1 cellular context compared by ENCODE assay signal in genomic region chr11:61361686-61362541, GRCh38.
TF ChIP-seq lines count a peak whose summit lies in the region.

A gene with protein sequence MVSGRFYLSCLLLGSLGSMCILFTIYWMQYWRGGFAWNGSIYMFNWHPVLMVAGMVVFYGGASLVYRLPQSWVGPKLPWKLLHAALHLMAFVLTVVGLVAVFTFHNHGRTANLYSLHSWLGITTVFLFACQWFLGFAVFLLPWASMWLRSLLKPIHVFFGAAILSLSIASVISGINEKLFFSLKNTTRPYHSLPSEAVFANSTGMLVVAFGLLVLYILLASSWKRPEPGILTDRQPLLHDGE (minus strand): TSS chr11:61361882. CDS start chr11:61356713, 5,169 bp downstream.
Gene TMEM138, plus strand, starts transcription at chr11:61362374. Its CDS starts 2,017 bp downstream, at chr11:61364391.

TF ChIP-seq in GM12878, 131 proteins besides CTCF, POLR2A, EP300 and RAD21 (continued from another document and continues in another):
- TF ChIP-seq BCL3 (IDR thresholded peaks at IDR 0.05; ENCODE audit: borderline replicate concordance, insufficient read depth, low read depth, low read length, poor library complexity, severe bottlenecking) (no peak), KLF5 (IDR thresholded peaks at IDR 0.05; ENCODE audit: partially characterized antibody) (peak; percentile 33), SIN3A (IDR thresholded peaks at IDR 0.05; ENCODE audit: low read depth, low read length) (peak; percentile 88), CHD1 (IDR thresholded peaks at IDR 0.05; ENCODE audit: low read depth, low read length) (no peak), HCFC1 (IDR thresholded peaks at IDR 0.05; ENCODE audit: low read length) (peak; percentile 69), USF2 (IDR thresholded peaks at IDR 0.05; ENCODE audit: borderline replicate concordance, low read depth, low read length) (no peak), SMARCA5 (IDR thresholded peaks at IDR 0.05) (peak; percentile 58; the same call in 1 of the 2 replicates), MEF2B (IDR thresholded peaks at IDR 0.05; ENCODE audit: partially characterized antibody, poor library complexity, severe bottlenecking) (no peak), MYC (IDR thresholded peaks at IDR 0.05; ENCODE audit: insufficient read depth, insufficient read length, insufficient replicate concordance, low read length, severe bottlenecking) (no peak), ZNF384 (IDR thresholded peaks at IDR 0.05; ENCODE audit: borderline replicate concordance, low read depth, low read length) (no peak), USF1 (IDR thresholded peaks at IDR 0.05; ENCODE audit: borderline replicate concordance, extremely low read length, insufficient read depth, low read depth, low read length) (no peak), TCF7 (IDR thresholded peaks at IDR 0.05; ENCODE audit: borderline replicate concordance) (no peak; the same call in 1 of the 2 replicates), ZZZ3 (IDR thresholded peaks at IDR 0.05; ENCODE audit: control insufficient read depth, insufficient read length, low read depth) (no peak), TARDBP (IDR thresholded peaks at IDR 0.05; ENCODE audit: borderline replicate concordance) (no peak), NFIC (IDR thresholded peaks at IDR 0.05; ENCODE audit: low read depth, low read length) (no peak; the same call in 1 of the 2 replicates), ZNF207 (IDR thresholded peaks at IDR 0.05; ENCODE audit: borderline replicate concordance) (peak; percentile 58; the same call in 1 of the 2 replicates), ESRRA (IDR thresholded peaks at IDR 0.05; ENCODE audit: low read length) (no peak; the same call in 1 of the 2 replicates), RELA (IDR thresholded peaks at IDR 0.05; ENCODE audit: borderline replicate concordance, partially characterized antibody) (peak; percentile 17), TCF3 (IDR thresholded peaks at IDR 0.05; ENCODE audit: borderline replicate concordance, insufficient read depth, low read depth, low read length) (0 out of 2 replicates have a peak, but pooled peaks have one; percentile 70), NRF1 (conservative IDR thresholded peaks at IDR 0.05; ENCODE audit: low read depth, low read length) (0 out of 2 replicates have a peak, but pooled peaks have one; percentile 26), FOXM1 (IDR thresholded peaks at IDR 0.05; ENCODE audit: low read depth, low read length) (no peak; the same call in 1 of the 2 replicates), E4F1 (IDR thresholded peaks at IDR 0.05; ENCODE audit: borderline replicate concordance, partially characterized antibody) (no peak), STAT1 (conservative IDR thresholded peaks at IDR 0.05) (no peak; the same call in 1 of the 2 replicates), EED (IDR thresholded peaks at IDR 0.05; ENCODE audit: low read depth) (peak; percentile 18; the same call in 1 of the 2 replicates), MTA2 (IDR thresholded peaks at IDR 0.05; ENCODE audit: low read depth) (no peak), RCOR1 (conservative IDR thresholded peaks at IDR 0.05; ENCODE audit: low read depth, low read length) (no peak), KAT2A (conservative IDR thresholded peaks at IDR 0.05; ENCODE audit: control insufficient read depth, low read depth, low read length) (no peak), ZNF622 (IDR thresholded peaks at IDR 0.05) (no peak), JUND (IDR thresholded peaks at IDR 0.05; ENCODE audit: low read depth, low read length) (no peak), TCF12 (IDR thresholded peaks at IDR 0.05; ENCODE audit: low read depth, low read length) (peak; percentile 87; the same call in 1 of the 2 replicates), ZNF274 (IDR thresholded peaks at IDR 0.05; ENCODE audit: insufficient read depth, insufficient read length) (no peak), IKZF2 (IDR thresholded peaks at IDR 0.05) (peak in 1 of 2 experiments; percentile 53; a peak in 3 of 4 replicates), SPI1 (IDR thresholded peaks at IDR 0.05; ENCODE audit: borderline replicate concordance, insufficient read depth, low read depth, low read length) (no peak), STAT3 (IDR thresholded peaks at IDR 0.05; ENCODE audit: low read depth, low read length) (no peak)
- TF ChIP-seq, protein P1, sequence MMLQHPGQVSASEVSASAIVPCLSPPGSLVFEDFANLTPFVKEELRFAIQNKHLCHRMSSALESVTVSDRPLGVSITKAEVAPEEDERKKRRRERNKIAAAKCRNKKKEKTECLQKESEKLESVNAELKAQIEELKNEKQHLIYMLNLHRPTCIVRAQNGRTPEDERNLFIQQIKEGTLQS (IDR thresholded peaks at IDR 0.05; ENCODE audit: borderline replicate concordance, extremely low read depth, low read depth, low read length) = no peak
- TF ChIP-seq, protein P2, sequence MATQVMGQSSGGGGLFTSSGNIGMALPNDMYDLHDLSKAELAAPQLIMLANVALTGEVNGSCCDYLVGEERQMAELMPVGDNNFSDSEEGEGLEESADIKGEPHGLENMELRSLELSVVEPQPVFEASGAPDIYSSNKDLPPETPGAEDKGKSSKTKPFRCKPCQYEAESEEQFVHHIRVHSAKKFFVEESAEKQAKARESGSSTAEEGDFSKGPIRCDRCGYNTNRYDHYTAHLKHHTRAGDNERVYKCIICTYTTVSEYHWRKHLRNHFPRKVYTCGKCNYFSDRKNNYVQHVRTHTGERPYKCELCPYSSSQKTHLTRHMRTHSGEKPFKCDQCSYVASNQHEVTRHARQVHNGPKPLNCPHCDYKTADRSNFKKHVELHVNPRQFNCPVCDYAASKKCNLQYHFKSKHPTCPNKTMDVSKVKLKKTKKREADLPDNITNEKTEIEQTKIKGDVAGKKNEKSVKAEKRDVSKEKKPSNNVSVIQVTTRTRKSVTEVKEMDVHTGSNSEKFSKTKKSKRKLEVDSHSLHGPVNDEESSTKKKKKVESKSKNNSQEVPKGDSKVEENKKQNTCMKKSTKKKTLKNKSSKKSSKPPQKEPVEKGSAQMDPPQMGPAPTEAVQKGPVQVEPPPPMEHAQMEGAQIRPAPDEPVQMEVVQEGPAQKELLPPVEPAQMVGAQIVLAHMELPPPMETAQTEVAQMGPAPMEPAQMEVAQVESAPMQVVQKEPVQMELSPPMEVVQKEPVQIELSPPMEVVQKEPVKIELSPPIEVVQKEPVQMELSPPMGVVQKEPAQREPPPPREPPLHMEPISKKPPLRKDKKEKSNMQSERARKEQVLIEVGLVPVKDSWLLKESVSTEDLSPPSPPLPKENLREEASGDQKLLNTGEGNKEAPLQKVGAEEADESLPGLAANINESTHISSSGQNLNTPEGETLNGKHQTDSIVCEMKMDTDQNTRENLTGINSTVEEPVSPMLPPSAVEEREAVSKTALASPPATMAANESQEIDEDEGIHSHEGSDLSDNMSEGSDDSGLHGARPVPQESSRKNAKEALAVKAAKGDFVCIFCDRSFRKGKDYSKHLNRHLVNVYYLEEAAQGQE (IDR thresholded peaks at IDR 0.05; ENCODE audit: low read depth, low read length) = no peak
- TF ChIP-seq, protein P3, sequence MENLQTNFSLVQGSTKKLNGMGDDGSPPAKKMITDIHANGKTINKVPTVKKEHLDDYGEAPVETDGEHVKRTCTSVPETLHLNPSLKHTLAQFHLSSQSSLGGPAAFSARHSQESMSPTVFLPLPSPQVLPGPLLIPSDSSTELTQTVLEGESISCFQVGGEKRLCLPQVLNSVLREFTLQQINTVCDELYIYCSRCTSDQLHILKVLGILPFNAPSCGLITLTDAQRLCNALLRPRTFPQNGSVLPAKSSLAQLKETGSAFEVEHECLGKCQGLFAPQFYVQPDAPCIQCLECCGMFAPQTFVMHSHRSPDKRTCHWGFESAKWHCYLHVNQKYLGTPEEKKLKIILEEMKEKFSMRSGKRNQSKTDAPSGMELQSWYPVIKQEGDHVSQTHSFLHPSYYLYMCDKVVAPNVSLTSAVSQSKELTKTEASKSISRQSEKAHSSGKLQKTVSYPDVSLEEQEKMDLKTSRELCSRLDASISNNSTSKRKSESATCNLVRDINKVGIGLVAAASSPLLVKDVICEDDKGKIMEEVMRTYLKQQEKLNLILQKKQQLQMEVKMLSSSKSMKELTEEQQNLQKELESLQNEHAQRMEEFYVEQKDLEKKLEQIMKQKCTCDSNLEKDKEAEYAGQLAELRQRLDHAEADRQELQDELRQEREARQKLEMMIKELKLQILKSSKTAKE (IDR thresholded peaks at IDR 0.05; ENCODE audit: low read depth, poor library complexity, severe bottlenecking) = no peak
- TF ChIP-seq, protein P4, sequence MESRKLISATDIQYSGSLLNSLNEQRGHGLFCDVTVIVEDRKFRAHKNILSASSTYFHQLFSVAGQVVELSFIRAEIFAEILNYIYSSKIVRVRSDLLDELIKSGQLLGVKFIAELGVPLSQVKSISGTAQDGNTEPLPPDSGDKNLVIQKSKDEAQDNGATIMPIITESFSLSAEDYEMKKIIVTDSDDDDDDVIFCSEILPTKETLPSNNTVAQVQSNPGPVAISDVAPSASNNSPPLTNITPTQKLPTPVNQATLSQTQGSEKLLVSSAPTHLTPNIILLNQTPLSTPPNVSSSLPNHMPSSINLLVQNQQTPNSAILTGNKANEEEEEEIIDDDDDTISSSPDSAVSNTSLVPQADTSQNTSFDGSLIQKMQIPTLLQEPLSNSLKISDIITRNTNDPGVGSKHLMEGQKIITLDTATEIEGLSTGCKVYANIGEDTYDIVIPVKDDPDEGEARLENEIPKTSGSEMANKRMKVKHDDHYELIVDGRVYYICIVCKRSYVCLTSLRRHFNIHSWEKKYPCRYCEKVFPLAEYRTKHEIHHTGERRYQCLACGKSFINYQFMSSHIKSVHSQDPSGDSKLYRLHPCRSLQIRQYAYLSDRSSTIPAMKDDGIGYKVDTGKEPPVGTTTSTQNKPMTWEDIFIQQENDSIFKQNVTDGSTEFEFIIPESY (IDR thresholded peaks at IDR 0.05) = no peak
- TF ChIP-seq, protein P5, sequence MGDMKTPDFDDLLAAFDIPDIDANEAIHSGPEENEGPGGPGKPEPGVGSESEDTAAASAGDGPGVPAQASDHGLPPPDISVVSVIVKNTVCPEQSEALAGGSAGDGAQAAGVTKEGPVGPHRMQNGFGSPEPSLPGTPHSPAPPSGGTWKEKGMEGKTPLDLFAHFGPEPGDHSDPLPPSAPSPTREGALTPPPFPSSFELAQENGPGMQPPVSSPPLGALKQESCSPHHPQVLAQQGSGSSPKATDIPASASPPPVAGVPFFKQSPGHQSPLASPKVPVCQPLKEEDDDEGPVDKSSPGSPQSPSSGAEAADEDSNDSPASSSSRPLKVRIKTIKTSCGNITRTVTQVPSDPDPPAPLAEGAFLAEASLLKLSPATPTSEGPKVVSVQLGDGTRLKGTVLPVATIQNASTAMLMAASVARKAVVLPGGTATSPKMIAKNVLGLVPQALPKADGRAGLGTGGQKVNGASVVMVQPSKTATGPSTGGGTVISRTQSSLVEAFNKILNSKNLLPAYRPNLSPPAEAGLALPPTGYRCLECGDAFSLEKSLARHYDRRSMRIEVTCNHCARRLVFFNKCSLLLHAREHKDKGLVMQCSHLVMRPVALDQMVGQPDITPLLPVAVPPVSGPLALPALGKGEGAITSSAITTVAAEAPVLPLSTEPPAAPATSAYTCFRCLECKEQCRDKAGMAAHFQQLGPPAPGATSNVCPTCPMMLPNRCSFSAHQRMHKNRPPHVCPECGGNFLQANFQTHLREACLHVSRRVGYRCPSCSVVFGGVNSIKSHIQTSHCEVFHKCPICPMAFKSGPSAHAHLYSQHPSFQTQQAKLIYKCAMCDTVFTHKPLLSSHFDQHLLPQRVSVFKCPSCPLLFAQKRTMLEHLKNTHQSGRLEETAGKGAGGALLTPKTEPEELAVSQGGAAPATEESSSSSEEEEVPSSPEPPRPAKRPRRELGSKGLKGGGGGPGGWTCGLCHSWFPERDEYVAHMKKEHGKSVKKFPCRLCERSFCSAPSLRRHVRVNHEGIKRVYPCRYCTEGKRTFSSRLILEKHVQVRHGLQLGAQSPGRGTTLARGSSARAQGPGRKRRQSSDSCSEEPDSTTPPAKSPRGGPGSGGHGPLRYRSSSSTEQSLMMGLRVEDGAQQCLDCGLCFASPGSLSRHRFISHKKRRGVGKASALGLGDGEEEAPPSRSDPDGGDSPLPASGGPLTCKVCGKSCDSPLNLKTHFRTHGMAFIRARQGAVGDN (IDR thresholded peaks at IDR 0.05) = peak; percentile 80
